In genomic region chr22:27185099-27185709, GRCh38 we compare ENCODE assay signal across 36 cellular contexts.
"Had no signal": no experiment of that assay in that cellular context is flagged by ENCODE, and none has a peak within 500 bp of the region (broad histone marks: within the 10 kb centered on the region; RNA-seq: fewer than 3 reads in every experiment).

No MANE protein-coding gene starts in this region.

- H3K27ac ChIP-seq: adrenal gland, body of pancreas, cardiac muscle cell, VCaP had no signal

- ATAC-seq: activated CD8-positive, alpha-beta memory T cell treated with anti-CD3 and anti-CD28 coated beads, Interleukin-2, amount 10 ng/mL, durations not matched to agents 7 days and 5 days; activated CD8-positive, alpha-beta T cell treated with anti-CD3 and anti-CD28 coated beads, Interleukin-2, amount 10 ng/mL, durations not matched to agents 7 days and 5 days; activated naive CD4-positive, alpha-beta T cell treated with anti-CD3 and anti-CD28 coated beads, Interleukin-2, amount 50 U/mL, for 72 hours; body of pancreas had no signal

- H3K4me3 ChIP-seq: adrenal gland, body of pancreas, cardiac muscle cell had no signal

- FAIRE-seq: astrocyte, bronchial epithelial cell, TTC549 had no signal

- DNase-seq: activated B cell treated with CpG ODN at 0.5 μM for 24 hours; activated CD4-positive, alpha-beta memory T cell treated with anti-CD3 and anti-CD28 coated beads, Interleukin-2, amount 10 ng/mL, durations not matched to agents 7 days and 5 days; activated CD4-positive, alpha-beta T cell treated with anti-CD3 and anti-CD28 coated beads for 48 hours; activated CD4-positive, alpha-beta T cell treated with anti-CD3 and anti-CD28 coated beads, Interleukin-2, amount 10 ng/mL, durations not matched to agents 7 days and 5 days; activated CD4-positive, alpha-beta T cell treated with anti-CD3 and anti-CD28 coated beads, Interleukin-2, amount 50 U/mL, for 48 hours; activated CD4-positive, CD25-positive, alpha-beta regulatory T cell treated with anti-CD3 and anti-CD28 coated beads, Interleukin-2, amount 50 U/mL, for 72 hours; activated CD8-positive, alpha-beta memory T cell treated with anti-CD3 and anti-CD28 coated beads for 24 hours; activated CD8-positive, alpha-beta memory T cell treated with anti-CD3 and anti-CD28 coated beads, Interleukin-2, amount 10 ng/mL, durations not matched to agents 7 days and 5 days; activated CD8-positive, alpha-beta memory T cell treated with anti-CD3 and anti-CD28 coated beads, Interleukin-2, amount 50 U/mL, for 48 hours; activated CD8-positive, alpha-beta T cell treated with anti-CD3 and anti-CD28 coated beads, Interleukin-2, amount 10 ng/mL, durations not matched to agents 7 days and 5 days; activated effector memory CD4-positive, alpha-beta T cell treated with anti-CD3 and anti-CD28 coated beads, Interleukin-2, amount 50 U/mL, for 16 hours; activated gamma-delta T cell treated with Interleukin-2 at 50 U/mL for 16 hours; activated naive CD4-positive, alpha-beta T cell; activated naive CD4-positive, alpha-beta T cell treated with anti-CD3 and anti-CD28 coated beads for 36 hours; activated naive CD4-positive, alpha-beta T cell treated with anti-CD3 and anti-CD28 coated beads, Interleukin-2, amount 50 U/mL, for 16 hours; activated naive CD8-positive, alpha-beta T cell treated with anti-CD3 and anti-CD28 coated beads for 36 hours; activated T-cell treated with anti-CD3 and anti-CD28 coated beads, Interleukin-2, amount 50 U/mL, for 24 hours; activated T-cell treated with anti-CD3 and anti-CD28 coated beads, Interleukin-2, amount 50 U/mL, for 48 hours; adrenal gland; amniotic stem cell; aorta; body of pancreas; caudate nucleus; cerebellar nuclear complex; T-helper 1 cell; T-helper 2 cell; T-helper 9 cell had no signal

- H3K27me3 ChIP-seq: adrenal gland, body of pancreas had no signal

- H3K9me3 ChIP-seq: adrenal gland, body of pancreas had no signal

- H3K27ac Mint-ChIP-seq: activated B cell treated with CpG ODN at 0.5 μM for 24 hours; activated CD4-positive, alpha-beta memory T cell treated with anti-CD3 and anti-CD28 coated beads, Interleukin-2, amount 10 ng/mL, durations not matched to agents 7 days and 5 days; activated CD4-positive, alpha-beta T cell treated with anti-CD3 and anti-CD28 coated beads, Interleukin-2, amount 10 ng/mL, durations not matched to agents 7 days and 5 days; activated CD8-positive, alpha-beta memory T cell treated with anti-CD3 and anti-CD28 coated beads, Interleukin-2, amount 10 ng/mL, durations not matched to agents 7 days and 5 days; activated CD8-positive, alpha-beta T cell treated with anti-CD3 and anti-CD28 coated beads, Interleukin-2, amount 10 ng/mL, durations not matched to agents 7 days and 5 days; activated naive CD4-positive, alpha-beta T cell treated with anti-CD3 and anti-CD28 coated beads for 36 hours; activated naive CD4-positive, alpha-beta T cell treated with anti-CD3 and anti-CD28 coated beads, Interleukin-2, amount 50 U/mL, for 72 hours; activated naive CD8-positive, alpha-beta T cell treated with anti-CD3 and anti-CD28 coated beads for 36 hours; activated T-cell treated with anti-CD3 and anti-CD28 coated beads, Interleukin-2, amount 50 U/mL, for 24 hours; T-helper 1 cell treated with Interleukin-12 subunit alpha and Interleukin-12 subunit beta and Interleukin-4 antibody, amounts not matched to agents 30 μg/mL and 1 μg/mL, for 36 hours; T-helper 2 cell treated with Interferon-gamma antibody and Interleukin-4, amounts not matched to agents 5 μg/mL and 100 μg/mL, for 36 hours had no signal

- H3K36me3 Mint-ChIP-seq: activated CD8-positive, alpha-beta memory T cell treated with anti-CD3 and anti-CD28 coated beads, Interleukin-2, amount 10 ng/mL, durations not matched to agents 7 days and 5 days; activated naive CD8-positive, alpha-beta T cell treated with anti-CD3 and anti-CD28 coated beads for 36 hours had no signal

- H3K4me3 Mint-ChIP-seq: activated B cell treated with CpG ODN at 0.5 μM for 24 hours; activated CD4-positive, alpha-beta memory T cell treated with anti-CD3 and anti-CD28 coated beads, Interleukin-2, amount 10 ng/mL, durations not matched to agents 7 days and 5 days; activated CD4-positive, alpha-beta T cell treated with anti-CD3 and anti-CD28 coated beads, Interleukin-2, amount 10 ng/mL, durations not matched to agents 7 days and 5 days; activated CD8-positive, alpha-beta memory T cell treated with anti-CD3 and anti-CD28 coated beads, Interleukin-2, amount 10 ng/mL, durations not matched to agents 7 days and 5 days; activated CD8-positive, alpha-beta T cell treated with anti-CD3 and anti-CD28 coated beads, Interleukin-2, amount 10 ng/mL, durations not matched to agents 7 days and 5 days; activated naive CD4-positive, alpha-beta T cell treated with anti-CD3 and anti-CD28 coated beads for 36 hours; activated naive CD8-positive, alpha-beta T cell treated with anti-CD3 and anti-CD28 coated beads for 36 hours; activated T-cell treated with anti-CD3 and anti-CD28 coated beads, Interleukin-2, amount 50 U/mL, for 24 hours; central memory CD8-positive, alpha-beta T cell; T-helper 1 cell treated with Interleukin-12 subunit alpha and Interleukin-12 subunit beta and Interleukin-4 antibody, amounts not matched to agents 30 μg/mL and 1 μg/mL, for 36 hours; T-helper 2 cell treated with Interferon-gamma antibody and Interleukin-4, amounts not matched to agents 5 μg/mL and 100 μg/mL, for 36 hours had no signal

- H3K27me3 Mint-ChIP-seq: activated CD4-positive, alpha-beta memory T cell treated with anti-CD3 and anti-CD28 coated beads, Interleukin-2, amount 10 ng/mL, durations not matched to agents 7 days and 5 days; activated CD4-positive, alpha-beta T cell treated with anti-CD3 and anti-CD28 coated beads, Interleukin-2, amount 10 ng/mL, durations not matched to agents 7 days and 5 days had no signal

- H3K4me1 ChIP-seq: adrenal gland, body of pancreas had no signal

- H3K36me3 ChIP-seq: adrenal gland, cardiac muscle cell had no signal

- H3K4me1 Mint-ChIP-seq: activated B cell treated with CpG ODN at 0.5 μM for 24 hours; activated CD4-positive, alpha-beta memory T cell treated with anti-CD3 and anti-CD28 coated beads, Interleukin-2, amount 10 ng/mL, durations not matched to agents 7 days and 5 days; activated CD4-positive, alpha-beta T cell treated with anti-CD3 and anti-CD28 coated beads, Interleukin-2, amount 10 ng/mL, durations not matched to agents 7 days and 5 days; activated CD8-positive, alpha-beta memory T cell treated with anti-CD3 and anti-CD28 coated beads, Interleukin-2, amount 10 ng/mL, durations not matched to agents 7 days and 5 days; activated naive CD8-positive, alpha-beta T cell treated with anti-CD3 and anti-CD28 coated beads for 36 hours; central memory CD8-positive, alpha-beta T cell had no signal

- H3K9me3 Mint-ChIP-seq: activated B cell treated with CpG ODN at 0.5 μM for 24 hours; activated CD4-positive, alpha-beta memory T cell treated with anti-CD3 and anti-CD28 coated beads, Interleukin-2, amount 10 ng/mL, durations not matched to agents 7 days and 5 days; activated CD4-positive, alpha-beta T cell treated with anti-CD3 and anti-CD28 coated beads, Interleukin-2, amount 10 ng/mL, durations not matched to agents 7 days and 5 days; activated naive CD4-positive, alpha-beta T cell treated with anti-CD3 and anti-CD28 coated beads for 36 hours; activated naive CD4-positive, alpha-beta T cell treated with anti-CD3 and anti-CD28 coated beads, Interleukin-2, amount 50 U/mL, for 72 hours; activated naive CD8-positive, alpha-beta T cell treated with anti-CD3 and anti-CD28 coated beads for 36 hours; activated T-cell treated with anti-CD3 and anti-CD28 coated beads, Interleukin-2, amount 50 U/mL, for 24 hours; central memory CD8-positive, alpha-beta T cell; T-helper 1 cell treated with Interleukin-12 subunit alpha and Interleukin-12 subunit beta and Interleukin-4 antibody, amounts not matched to agents 30 μg/mL and 1 μg/mL, for 36 hours; T-helper 2 cell treated with Interferon-gamma antibody and Interleukin-4, amounts not matched to agents 5 μg/mL and 100 μg/mL, for 36 hours had no signal
